In genomic region chr5:111589320-111589719, GRCh38 we compare ENCODE assay signal across 21 cellular contexts.
A peak's percentile ranks its signal among the peaks of the same experiment; 100 is the strongest.
DNase-seq lines count a peak whose midpoint lies in the region; ATAC-seq, FAIRE-seq and TF ChIP-seq lines count a peak whose summit lies in the region.
"Had no signal": no experiment of that assay in that cellular context is flagged by ENCODE, and none has a peak within 500 bp of the region (broad histone marks: within the 10 kb centered on the region; RNA-seq: fewer than 3 reads in every experiment).

No MANE protein-coding gene starts in this region.

- H3K27me3 ChIP-seq in cardiac muscle cell (no peaks in the 10 kb centered on the region), SK-N-SH (ENCODE audit: insufficient read depth) (no peaks in the 10 kb centered on the region), endothelial cell of umbilical vein (ENCODE audit: control insufficient read depth in 2 of 2, insufficient read depth in 2 of 2, low read length in 2 of 2) (no peaks in the 10 kb centered on the region)

- H3K36me3 ChIP-seq in cardiac muscle cell (no peaks in the 10 kb centered on the region), SK-N-SH (replicated peaks in 1 of 2; ENCODE audit: control insufficient read depth in 1 of 2, insufficient read depth in 2 of 2, low read length in 1 of 2) (no peaks in the 10 kb centered on the region), endothelial cell of umbilical vein (ENCODE audit: control insufficient read depth in 2 of 2, extremely low read depth in 1 of 2, insufficient read depth in 2 of 2, low read length in 2 of 2) (no peaks in the 10 kb centered on the region)

- ATAC-seq in left cardiac atrium = no peak
- no peak for ATAC-seq in GM19455 (IDR thresholded peaks at IDR 0.05; ENCODE audit: unreplicated experiment)
- ATAC-seq: A549, GM23338, HCT116 had no signal

- TF ChIP-seq CTCF in cardiac muscle cell (IDR thresholded peaks at IDR 0.05; ENCODE audit: low read depth, low read length) (no peak), SK-N-SH (IDR thresholded peaks at IDR 0.05) (no peak), endothelial cell of umbilical vein (IDR thresholded peaks at IDR 0.05; ENCODE audit: extremely low read depth in 1 of 2, insufficient read depth in 1 of 2, low read depth in 1 of 2, low read length in 2 of 2) (no peak)

- H3K27ac ChIP-seq in cardiac muscle cell (no peak overlapping the region), SK-N-SH (ENCODE audit: low read depth in 2 of 2, low read length in 1 of 2) (no peak overlapping the region; a peak in 1 of 4 replicates), endothelial cell of umbilical vein (ENCODE audit: insufficient read depth, low read depth, low read length) (no peak overlapping the region)
- H3K27ac ChIP-seq: A549 had no signal

- H4K20me1 ChIP-seq in SK-N-SH (ENCODE audit: insufficient read depth) (no peaks in the 10 kb centered on the region), endothelial cell of umbilical vein (replicated peaks; ENCODE audit: control insufficient read depth, extremely low read depth, insufficient read depth, low read length) (no peaks in the 10 kb centered on the region)

- intact Hi-C loops in left cardiac atrium (cut with DNase I) = no loop called here
- intact Hi-C loops in endothelial cell of umbilical vein (cut with micrococcal nuclease) = no loop called here

- no peaks in the 10 kb centered on the region for H3K9me1 ChIP-seq in endothelial cell of umbilical vein (replicated peaks; ENCODE audit: control insufficient read depth, extremely low read depth, insufficient read depth, low read length)

- BruUV-seq in endothelial cell of umbilical vein (replicated peaks; lab: Mats Ljungman, UMichigan) = no TSS peak

- H3K4me2 ChIP-seq in SK-N-SH = no peak overlapping the region
- no peak overlapping the region for H3K4me2 ChIP-seq in endothelial cell of umbilical vein (ENCODE audit: insufficient read depth, low read length)
- H3K4me2 ChIP-seq: A549, GM23338 had no signal

- POLR2A ChIA-PET in SK-N-SH (lab: Yijun Ruan, JAX) (no interaction called here), endothelial cell of umbilical vein (lab: Charles Lee) (no interaction called here)

- no peak for TF ChIP-seq POLR2A in endothelial cell of umbilical vein (IDR thresholded peaks at IDR 0.05; ENCODE audit: low read depth, low read length)

- H3K4me1 ChIP-seq in cardiac muscle cell (ENCODE audit: low read depth) (peaks cover 30% of the 10 kb centered on the region), SK-N-SH (ENCODE audit: control insufficient read depth in 1 of 2, insufficient read depth in 2 of 2, low read depth in 1 of 2, low read length in 1 of 2) (peaks cover 3 to 4% of the 10 kb centered on the region in 2 experiments; a peak in 2 of 4 replicates), endothelial cell of umbilical vein (ENCODE audit: control insufficient read depth, extremely low read depth, insufficient read depth, low read length) (peaks cover 10% of the 10 kb centered on the region)
- H3K4me1 ChIP-seq: A549 had no signal

- dilution Hi-C loops in endothelial cell of umbilical vein (cut with MboI; ENCODE audit: extremely low pct_ligation_motif_present, low sequenced_read_pairs) = no loop called here

- DNase-seq in cardiac muscle cell (ENCODE audit: low read depth in 1 of 2, low spot score in 1 of 2) (peak; percentile 32 to 60), left cardiac atrium (no peak), SK-N-SH (peak; percentile 20), endothelial cell of umbilical vein (ENCODE audit: low read depth, low spot score) (peak; percentile 41)
- no peak for DNase-seq in stimulated activated CD4-positive, alpha-beta T cell treated with anti-CD3 and anti-CD28 coated beads, Interleukin-12 subunit alpha, Interleukin-12 subunit beta, amount 100 ng/mL, for 4 hours
- DNase-seq: 8988T; ACHN; AML-193; C1 segment of cervical spinal cord; Calu3; CD4-positive, alpha-beta memory T cell; COR-L47; DMS53; DMS79 treated with DMSO at 0.1 percent for 48 hours; GF-D8; H9 had no signal

- no peak overlapping the region for H3K4me3 ChIP-seq in cardiac muscle cell
- H3K4me3 ChIP-seq in SK-N-SH (ENCODE audit: low read depth in 2 of 2, low read length in 1 of 2) = no peak overlapping the region
- no peak overlapping the region for H3K4me3 ChIP-seq in endothelial cell of umbilical vein (replicated peaks in 1 of 3; ENCODE audit: insufficient read depth in 1 of 3, low read depth in 1 of 3, low read length in 3 of 3)
- H3K4me3 ChIP-seq: A549, GM23338 had no signal

- no peaks in the 10 kb centered on the region for H3K9me2 ChIP-seq in SK-N-SH

- TF ChIP-seq RAD21 in SK-N-SH (IDR thresholded peaks at IDR 0.05; ENCODE audit: low read length) = no peak

- 42% methylated on average over 1 of the region's 1 CpG for WGBS in SK-N-SH (ENCODE audit: low lambda C conversion rate)

- CTCF ChIA-PET in SK-N-SH (lab: Yijun Ruan, JAX) = no interaction called here
- CTCF ChIA-PET in endothelial cell of umbilical vein (lab: Charles Lee) = no interaction called here

- FAIRE-seq in endothelial cell of umbilical vein (lab: Jason Lieb, UNC) = no peak
- FAIRE-seq: A549, GM12891 had no signal

- H3F3A ChIP-seq in SK-N-SH (replicated peaks; ENCODE audit: insufficient read depth) = peaks cover 9% of the 10 kb centered on the region

- no peak overlapping the region for H3K9ac ChIP-seq in SK-N-SH
- H3K9ac ChIP-seq in endothelial cell of umbilical vein (replicated peaks; ENCODE audit: extremely low read depth, insufficient read depth, low read length) = no peak overlapping the region

- H2AFZ ChIP-seq in SK-N-SH (ENCODE audit: low read depth) = no peak overlapping the region
- no peak overlapping the region for H2AFZ ChIP-seq in endothelial cell of umbilical vein (ENCODE audit: low read depth, low read length)
- H2AFZ ChIP-seq: GM23338 had no signal

- 0 out of 4 replicates have a peak, but pooled peaks of 1 of the 2 experiments have one; percentile 12 for TF ChIP-seq EP300 in SK-N-SH (IDR thresholded peaks at IDR 0.05; ENCODE audit: borderline replicate concordance in 1 of 2, low read depth in 1 of 2, low read length in 1 of 2)

- H3K79me2 ChIP-seq in SK-N-SH (ENCODE audit: insufficient read depth) (no peaks in the 10 kb centered on the region), endothelial cell of umbilical vein (ENCODE audit: control insufficient read depth, insufficient read depth, low read length) (no peaks in the 10 kb centered on the region)

- H3K9me3 ChIP-seq in cardiac muscle cell (ENCODE audit: low read depth) = no peaks in the 10 kb centered on the region
- no peaks in the 10 kb centered on the region for H3K9me3 ChIP-seq in SK-N-SH
- H3K9me3 ChIP-seq in endothelial cell of umbilical vein (replicated peaks; ENCODE audit: control insufficient read depth, insufficient read depth, low read length) = no peaks in the 10 kb centered on the region
- H3K9me3 ChIP-seq: A549 had no signal

TF ChIP-seq in SK-N-SH, 30 proteins besides CTCF, POLR2A, EP300 and RAD21:
- peak; percentile 28; the same call in 1 of the 2 replicates for TF ChIP-seq GATA2 (CRISPR knock-in tag; IDR thresholded peaks at IDR 0.05)
- TF ChIP-seq TCF12 (IDR thresholded peaks at IDR 0.05) = peak; percentile 24; the same call in 1 of the 2 replicates
- no peak for TF ChIP-seq TEAD4 (IDR thresholded peaks at IDR 0.05; ENCODE audit: borderline replicate concordance, insufficient read depth)

TF ChIP-seq in endothelial cell of umbilical vein, 7 proteins besides CTCF, POLR2A, EP300 and RAD21:
- TF ChIP-seq FOS (IDR thresholded peaks at IDR 0.05; ENCODE audit: borderline replicate concordance, insufficient read depth, low read length) (no peak), EZH2 (IDR thresholded peaks at IDR 0.05; ENCODE audit: borderline replicate concordance, low read depth, low read length, severe bottlenecking) (no peak), GATA2 (IDR thresholded peaks at IDR 0.05; ENCODE audit: insufficient read depth, insufficient read length, low read depth, low read length) (no peak), POLR2AphosphoS5 (IDR thresholded peaks at IDR 0.05; ENCODE audit: insufficient read depth, low read depth, low read length) (no peak)

Comparison
In these comparisons a context has a peak if more than half of its experiments do, and no peak if none do; other contexts are left out.
1. DNase-seq: peak in cardiac muscle cell (2 of 2), SK-N-SH (single experiment) and endothelial cell of umbilical vein (single experiment); none in left cardiac atrium (single experiment) and stimulated activated CD4-positive, alpha-beta T cell treated with anti-CD3 and anti-CD28 coated beads, Interleukin-12 subunit alpha, Interleukin-12 subunit beta, amount 100 ng/mL, for 4 hours (single experiment).